ENCODE assay signal across 13 cellular contexts in genomic region chr16:53484542-53484941, GRCh38. TPM values are rescaled to one million over a fixed set of nuclear protein-coding genes. Genes with fewer than 3 reads are reported as not detected.
A peak's percentile ranks its signal among the peaks of the same experiment; 100 is the strongest.
DNase-seq lines count a peak whose midpoint lies in the region; ATAC-seq and TF ChIP-seq lines count a peak whose summit lies in the region.
"Had no signal": no experiment of that assay in that cellular context is flagged by ENCODE, and none has a peak within 500 bp of the region (broad histone marks: within the 10 kb centered on the region; RNA-seq: fewer than 3 reads in every experiment).

No MANE protein-coding gene starts in this region.

- no peak overlapping the region for H3K14ac ChIP-seq in trophoblast cell (ENCODE audit: low read length)

- H2AFZ ChIP-seq in trophoblast cell (ENCODE audit: insufficient read depth, low read length, poor library complexity) = no peak overlapping the region

- H3K4ac ChIP-seq in trophoblast cell (ENCODE audit: low read depth, low read length) = no peak overlapping the region

- H3K9ac ChIP-seq in trophoblast cell (ENCODE audit: low read length) = no peak overlapping the region

- peaks cover 17% of the 10 kb centered on the region for H3K9me3 Mint-ChIP-seq in CD8-positive, alpha-beta T cell
- peaks cover 13% of the 10 kb centered on the region for H3K9me3 Mint-ChIP-seq in central memory CD8-positive, alpha-beta T cell

- H3K18ac ChIP-seq in trophoblast cell (ENCODE audit: low read length) = no peak overlapping the region

- no peaks in the 10 kb centered on the region for H3K79me2 ChIP-seq in trophoblast cell (ENCODE audit: control insufficient read depth, insufficient read depth, low read length, poor library complexity)

- peaks cover 16% of the 10 kb centered on the region for H3K4me1 ChIP-seq in left ventricle myocardium inferior
- H3K4me1 ChIP-seq in CD8-positive, alpha-beta T cell (ENCODE audit: insufficient read depth, low read length) = peaks cover 12% of the 10 kb centered on the region
- peaks cover 41 to 51% of the 10 kb centered on the region in 2 experiments for H3K4me1 ChIP-seq in neutrophil (ENCODE audit: control insufficient read depth in 1 of 2, insufficient read depth in 1 of 2, low read depth in 1 of 2, low read length in 1 of 2)
- no peaks in the 10 kb centered on the region for H3K4me1 ChIP-seq in trophoblast cell (ENCODE audit: control insufficient read depth in 1 of 2, insufficient read depth in 2 of 2, low read length in 2 of 2)
- H3K4me1 ChIP-seq: A549, BE2C had no signal

- DNase-seq in left ventricle myocardium inferior (no peak), Right ventricle myocardium inferior (ENCODE audit: missing footprints) (no peak), trophoblast cell (no peak), D341Med (ENCODE audit: low spot score) (no peak)
- no peak for DNase-seq in CD8-positive, alpha-beta T cell
- DNase-seq in central memory CD8-positive, alpha-beta T cell (ENCODE audit: low spot score in 2 of 2) = no peak
- DNase-seq: BE2C, DMS79, HCEC 1CT had no signal

- peaks cover 96% of the 10 kb centered on the region for H3K36me3 Mint-ChIP-seq in CD8-positive, alpha-beta T cell
- peaks cover 83% of the 10 kb centered on the region for H3K36me3 Mint-ChIP-seq in central memory CD8-positive, alpha-beta T cell (ENCODE audit: insufficient read depth)

- H3K4me3 ChIP-seq in left ventricle myocardium inferior (no peak overlapping the region), neutrophil (ENCODE audit: low read depth in 1 of 2, low read length in 1 of 2) (no peak overlapping the region), trophoblast cell (ENCODE audit: low read depth, low read length) (no peak overlapping the region)
- H3K4me3 ChIP-seq in CD8-positive, alpha-beta T cell (ENCODE audit: low read depth, low read length) = no peak overlapping the region
- H3K4me3 ChIP-seq: A549, GM12878 had no signal

- WGBS in trophoblast cell (ENCODE audit: extremely low coverage, insufficient coverage, insufficient read length) = no CpG with 5 or more reads among the region's 2 CpGs

- H3K27ac ChIP-seq in left ventricle myocardium inferior (replicated peaks) = peak overlapping the region; percentile 37
- H3K27ac ChIP-seq in CD8-positive, alpha-beta T cell (ENCODE audit: low read depth, low read length) = no peak overlapping the region
- H3K27ac ChIP-seq in neutrophil = peak overlapping the region; percentile 9
- H3K27ac ChIP-seq in trophoblast cell (ENCODE audit: low read depth, low read length) = no peak overlapping the region
- H3K27ac ChIP-seq: A549, C4-2B had no signal

- no peak overlapping the region for H4K8ac ChIP-seq in trophoblast cell (ENCODE audit: low read depth, low read length)

- H3K27me3 ChIP-seq in left ventricle myocardium inferior (ENCODE audit: low read depth) (no peaks in the 10 kb centered on the region), neutrophil (no peaks in the 10 kb centered on the region), trophoblast cell (ENCODE audit: insufficient read depth, low read length) (no peaks in the 10 kb centered on the region)
- H3K27me3 ChIP-seq in CD8-positive, alpha-beta T cell (ENCODE audit: insufficient read depth, low read length) = no peaks in the 10 kb centered on the region
- H3K27me3 ChIP-seq: BE2C had no signal

- no peak overlapping the region for H2AK5ac ChIP-seq in trophoblast cell (ENCODE audit: low read length)

- CTCF ChIA-PET in CD8-positive, alpha-beta T cell (lab: Charles Lee) = no interaction called here

- ATAC-seq in Right ventricle myocardium inferior = no peak
- no peak for ATAC-seq in CD8-positive, alpha-beta T cell
- ATAC-seq in central memory CD8-positive, alpha-beta T cell (replicated peaks; ENCODE audit: extremely low read depth, poor library complexity, severe bottlenecking) = no peak
- ATAC-seq: A549, GM12878 had no signal

- peaks cover 88% of the 10 kb centered on the region for H3K36me3 ChIP-seq in left ventricle myocardium inferior
- H3K36me3 ChIP-seq in CD8-positive, alpha-beta T cell (ENCODE audit: insufficient read depth, low read length) = peaks cover 49% of the 10 kb centered on the region
- peaks cover 68% of the 10 kb centered on the region for H3K36me3 ChIP-seq in neutrophil
- peaks cover 17 to 30% of the 10 kb centered on the region in 2 experiments for H3K36me3 ChIP-seq in trophoblast cell (ENCODE audit: control insufficient read depth in 1 of 2, insufficient read depth in 2 of 2, low read length in 2 of 2)

- no peak overlapping the region for H3K4me3 Mint-ChIP-seq in CD8-positive, alpha-beta T cell
- H3K4me3 Mint-ChIP-seq in central memory CD8-positive, alpha-beta T cell = no peak overlapping the region

- TF ChIP-seq CTCF in left ventricle myocardium inferior (IDR thresholded peaks at IDR 0.05; ENCODE audit: borderline replicate concordance) = no peak
- no peak for TF ChIP-seq CTCF in CD8-positive, alpha-beta T cell (IDR thresholded peaks at IDR 0.05)
- no peak for TF ChIP-seq CTCF in neutrophil (IDR thresholded peaks at IDR 0.05)

- peaks cover 48% of the 10 kb centered on the region for H3K4me1 Mint-ChIP-seq in CD8-positive, alpha-beta T cell (ENCODE audit: low read depth)
- peaks cover 18% of the 10 kb centered on the region for H3K4me1 Mint-ChIP-seq in central memory CD8-positive, alpha-beta T cell

- no peak overlapping the region for H3K4me2 ChIP-seq in trophoblast cell (ENCODE audit: low read length)
- H3K4me2 ChIP-seq: A549 had no signal

- no peak overlapping the region for H4K91ac ChIP-seq in trophoblast cell (ENCODE audit: low read depth, low read length)

- POLR2A ChIA-PET in CD8-positive, alpha-beta T cell (lab: Charles Lee) = interaction anchor here (0.8 to 1.0 kb wide), 3 partner anchors 19 to 35 kb away, joined by 3 to 4 read pairs (median 3); no protein-coding TSS in a partner anchor

- no peak overlapping the region for H4K12ac ChIP-seq in trophoblast cell (ENCODE audit: low read depth, low read length)

- H3K27me3 Mint-ChIP-seq in CD8-positive, alpha-beta T cell (ENCODE audit: low read depth) = no peaks in the 10 kb centered on the region
- no peaks in the 10 kb centered on the region for H3K27me3 Mint-ChIP-seq in central memory CD8-positive, alpha-beta T cell

- H3K9me3 ChIP-seq in left ventricle myocardium inferior (replicated peaks) = peaks cover 8% of the 10 kb centered on the region
- H3K9me3 ChIP-seq in CD8-positive, alpha-beta T cell (ENCODE audit: low read length) = peaks cover 20% of the 10 kb centered on the region
- no peaks in the 10 kb centered on the region for H3K9me3 ChIP-seq in neutrophil
- H3K9me3 ChIP-seq in trophoblast cell (ENCODE audit: insufficient read depth, low read depth, low read length) = no peaks in the 10 kb centered on the region
- H3K9me3 ChIP-seq: BE2C had no signal

- H3K27ac Mint-ChIP-seq in CD8-positive, alpha-beta T cell = peak overlapping the region; percentile 74
- peak overlapping the region; percentile 35 for H3K27ac Mint-ChIP-seq in central memory CD8-positive, alpha-beta T cell (ENCODE audit: low read depth)

- no peak overlapping the region for H2BK12ac ChIP-seq in trophoblast cell (ENCODE audit: low read length)

- H3K23ac ChIP-seq in trophoblast cell (ENCODE audit: low read length) = no peak overlapping the region

- no peaks in the 10 kb centered on the region for H3K79me1 ChIP-seq in trophoblast cell (ENCODE audit: low read length)

- H2BK120ac ChIP-seq in trophoblast cell (ENCODE audit: insufficient read depth, low read length, poor library complexity) = no peak overlapping the region

- H2BK5ac ChIP-seq in trophoblast cell (ENCODE audit: low read depth, low read length, poor library complexity) = no peak overlapping the region

- intact Hi-C loops in left ventricle myocardium inferior (cut with micrococcal nuclease) = no loop called here
- intact Hi-C loops in Right ventricle myocardium inferior (cut with DNase I) = no loop called here
- intact Hi-C loops in CD8-positive, alpha-beta T cell (cut with DNase I, micrococcal nuclease) = no loop called here

RNA-seq across cellular contexts. Expression of gene AKTIP, which starts 18.5 kb away (rescaled TPM):
- total RNA-seq in left ventricle myocardium inferior (95.0 TPM), Right ventricle myocardium inferior (89.7 TPM)
- total RNA-seq in CD8-positive, alpha-beta T cell = 10 to 100 TPM; 56.4 to 63.4 TPM
- polyA plus RNA-seq in trophoblast cell (2013) = 35.9 and 37.5 TPM in 2 replicates

RNA-seq across cellular contexts. Expression of gene RBL2, which starts 50.3 kb away (rescaled TPM):
- 36.0 TPM for total RNA-seq in left ventricle myocardium inferior
- total RNA-seq in Right ventricle myocardium inferior = 34.0 TPM
- total RNA-seq in CD8-positive, alpha-beta T cell = 10 to 100 TPM; 98.1 to 98.4 TPM
- 18.2 and 18.5 TPM in 2 replicates for polyA plus RNA-seq in trophoblast cell (2013)

Comparison
In these comparisons a context has a peak if more than half of its experiments do, and no peak if none do; other contexts are left out.
1. H3K27ac ChIP-seq: peak in left ventricle myocardium inferior (single experiment) and neutrophil (single experiment); none in CD8-positive, alpha-beta T cell (single experiment) and trophoblast cell (single experiment).